4 cellular contexts compared by ENCODE assay signal in the genomic region with DNA sequence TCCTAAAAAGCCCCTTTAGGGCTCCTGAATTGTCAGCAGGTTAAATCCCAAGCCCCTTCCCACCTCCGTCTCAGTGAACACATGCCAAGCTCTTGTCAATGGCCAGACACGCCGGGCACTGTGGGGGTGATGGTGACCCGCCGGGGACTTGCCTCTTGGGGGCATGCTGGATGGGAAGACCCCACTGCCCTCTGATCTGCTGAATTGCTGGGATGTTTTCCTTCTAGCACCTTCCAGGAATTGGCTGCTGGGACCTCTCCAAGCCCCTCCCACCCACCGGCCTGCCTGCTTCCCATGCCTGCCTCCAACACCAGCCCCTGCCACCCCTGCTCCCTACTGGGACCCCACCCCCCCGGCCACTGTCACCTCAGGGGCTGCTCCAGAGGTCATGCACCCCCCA.
"Had no signal": no experiment of that assay in that cellular context is flagged by ENCODE, and none has a peak within 500 bp of the region (broad histone marks: within the 10 kb centered on the region; RNA-seq: fewer than 3 reads in every experiment).

No MANE protein-coding gene starts in this region.

- H3K4me3 Mint-ChIP-seq: GM23338 had no signal

- H3K4me3 ChIP-seq: GM23338 had no signal

- H3K4me1 Mint-ChIP-seq: GM23338, H9 had no signal

- H3K27ac Mint-ChIP-seq: GM23338, H9 had no signal

- H2AFZ ChIP-seq: GM23338 had no signal

- DNase-seq: H9, HCEC 1CT, IMR-90 had no signal

- H3K4me2 ChIP-seq: GM23338 had no signal
